1 cellular context compared by ENCODE assay signal in genomic region chr4:151087467-151087866, GRCh38.
TF ChIP-seq lines count a peak whose summit lies in the region.

No MANE protein-coding gene starts in this region.

TF ChIP-seq in GM23338, 12 proteins besides CTCF, POLR2A, EP300 and RAD21 (continued from another document):
- TF ChIP-seq REST (IDR thresholded peaks at IDR 0.05; ENCODE audit: unreplicated experiment): no peak
